13 cellular contexts compared by ENCODE assay signal in genomic region chr9:126275386-126276001, GRCh38. TPM values are rescaled to one million over a fixed set of nuclear protein-coding genes. Genes with fewer than 3 reads are reported as not detected.
DNase-seq lines count a peak whose midpoint lies in the region; ATAC-seq, FAIRE-seq and TF ChIP-seq lines count a peak whose summit lies in the region.
"Had no signal": no experiment of that assay in that cellular context is flagged by ENCODE, and none has a peak within 500 bp of the region (broad histone marks: within the 10 kb centered on the region; RNA-seq: fewer than 3 reads in every experiment).

No MANE protein-coding gene starts in this region.

- WGBS in HepG2 (ENCODE audit: low lambda C conversion rate): 9% methylated on average over 10 of the region's 13 CpGs
- WGBS in right lobe of liver (ENCODE audit: insufficient coverage, low coverage, low lambda C conversion rate, missing lambda C conversion rate): 61% methylated on average over 11 of the region's 13 CpGs

- no TSS peak for BruUV-seq in HepG2 (replicated peaks; lab: Mats Ljungman, UMichigan)

- DNase-seq in HepG2 (ENCODE audit: low spot score) (no peak), right lobe of liver (no peak), fibroblast of the aortic adventitia (ENCODE audit: low read depth) (peak; percentile 58), middle frontal gyrus (ENCODE audit: extremely low spot score, low spot score) (peak; percentile 68), RKO (ENCODE audit: low spot score) (no peak), MV-4-11 (lab: John Stamatoyannopoulos, UW) (no peak)
- no peak for DNase-seq in central memory CD4-positive, alpha-beta T cell
- DNase-seq: activated CD4-positive, alpha-beta memory T cell treated with anti-CD3 and anti-CD28 coated beads, Interleukin-2, amount 10 ng/mL, durations not matched to agents 7 days and 5 days; activated naive CD4-positive, alpha-beta T cell treated with anti-CD3 and anti-CD28 coated beads, Interleukin-2, amount 10 ng/mL, durations not matched to agents 7 days and 5 days; NCI-H2171 treated with DMSO at 0.1 percent for 48 hours; PC-9 had no signal

- no peak for FAIRE-seq in HepG2 (lab: Jason Lieb, UNC)
- FAIRE-seq: D721Med had no signal

- H3K9ac ChIP-seq in HepG2 (ENCODE audit: insufficient read depth, low read depth, low read length): no peak overlapping the region

- TF ChIP-seq EP300 in HepG2 (IDR thresholded peaks at IDR 0.05; ENCODE audit: low read depth in 2 of 2, low read length in 2 of 2) (no peak), HepG2 (CRISPR knock-in tag; IDR thresholded peaks at IDR 0.05; ENCODE audit: borderline replicate concordance) (no peak)

- ATAC-seq in HepG2 (peak; percentile 79), right lobe of liver (no peak), HG03025 (IDR thresholded peaks at IDR 0.05; ENCODE audit: low FRiP score, unreplicated experiment) (no peak)

- TF ChIP-seq RAD21 in HepG2 (CRISPR knock-in tag; IDR thresholded peaks at IDR 0.05): no peak

- no peak for TF ChIP-seq CTCF in HepG2 (CRISPR knock-in tag; IDR thresholded peaks at IDR 0.05)
- TF ChIP-seq CTCF in right lobe of liver (IDR thresholded peaks at IDR 0.05): no peak
- no peak for TF ChIP-seq CTCF in fibroblast of the aortic adventitia (IDR thresholded peaks at IDR 0.05; ENCODE audit: insufficient read depth, low read length)

- H2AFZ ChIP-seq in HepG2 (ENCODE audit: low read length): no peak overlapping the region
- H2AFZ ChIP-seq: PC-9 had no signal

- POLR2A ChIA-PET in HepG2 (lab: Yijun Ruan, JAX): no interaction called here

- no peak for TF ChIP-seq POLR2A in HepG2 (IDR thresholded peaks at IDR 0.05; ENCODE audit: insufficient read depth in 1 of 2, low read depth in 2 of 2, low read length in 2 of 2)
- TF ChIP-seq POLR2A in right lobe of liver (IDR thresholded peaks at IDR 0.05): no peak

- H4K20me1 ChIP-seq in HepG2 (ENCODE audit: insufficient read depth, low read length): no peaks in the 10 kb centered on the region

- H3K27ac ChIP-seq in HepG2 (ENCODE audit: extremely low read length, insufficient read depth, low read length): no peak overlapping the region
- H3K27ac ChIP-seq in right lobe of liver: no peak overlapping the region
- H3K27ac ChIP-seq: PC-9 had no signal

- no peaks in the 10 kb centered on the region for H3K4me1 ChIP-seq in HepG2 (ENCODE audit: insufficient read depth, low read length)
- no peaks in the 10 kb centered on the region for H3K4me1 ChIP-seq in right lobe of liver

- no peaks in the 10 kb centered on the region for H3K9me3 ChIP-seq in HepG2 (ENCODE audit: low read length)
- no peaks in the 10 kb centered on the region for H3K9me3 ChIP-seq in right lobe of liver

- peaks cover 1 to 22% of the 10 kb centered on the region in 2 experiments; a peak in 4 of 5 replicates for H3K27me3 ChIP-seq in HepG2 (ENCODE audit: control insufficient read depth in 1 of 2, insufficient read depth in 2 of 2, low read length in 2 of 2)
- no peaks in the 10 kb centered on the region for H3K27me3 ChIP-seq in right lobe of liver

- CTCF ChIA-PET in HepG2 (lab: Yijun Ruan, JAX; ENCODE audit: low intra/inter-chr PET ratio, low total read pairs): no interaction called here

- in situ Hi-C loops in HepG2 (cut with HindIII; ENCODE audit: extremely low pct_ligation_motif_present, low pct_unique_long_range_greater_than_20kb): no loop called here

- no peaks in the 10 kb centered on the region for H3K79me2 ChIP-seq in HepG2 (ENCODE audit: insufficient read depth, low read length)

- no peaks in the 10 kb centered on the region for H3K36me3 ChIP-seq in HepG2 (replicated peaks in 1 of 2; ENCODE audit: control insufficient read depth in 1 of 2, insufficient read depth in 2 of 2, low read length in 2 of 2)
- no peaks in the 10 kb centered on the region for H3K36me3 ChIP-seq in right lobe of liver

- intact Hi-C loops in HepG2 (cut with micrococcal nuclease; ENCODE audit: unreplicated experiment): no loop called here
- intact Hi-C loops in right lobe of liver (cut with DNase I): no loop called here

- H3K4me3 ChIP-seq in HepG2 (replicated peaks in 1 of 3; ENCODE audit: insufficient read depth in 1 of 3, low read depth in 2 of 3, low read length in 3 of 3) (no peak overlapping the region), right lobe of liver (no peak overlapping the region), fibroblast of the aortic adventitia (ENCODE audit: low read depth, low read length) (no peak overlapping the region)
- H3K4me3 ChIP-seq: PC-9 had no signal

- H3K4me2 ChIP-seq in HepG2 (ENCODE audit: low read depth, low read length): peak overlapping the region; percentile 39
- H3K4me2 ChIP-seq: PC-9 had no signal

TF ChIP-seq in HepG2, 621 proteins besides CTCF, POLR2A, EP300 and RAD21:
- TF ChIP-seq ZFX (CRISPR knock-in tag; IDR thresholded peaks at IDR 0.05; ENCODE audit: low read depth) (peak; percentile 40), KDM3A (CRISPR knock-in tag; IDR thresholded peaks at IDR 0.05; ENCODE audit: low read depth) (no peak), ZFY (CRISPR knock-in tag; IDR thresholded peaks at IDR 0.05) (0 out of 2 replicates have a peak, but pooled peaks have one; percentile 43)

RNA-seq across cellular contexts. Expression of gene MVB12B, which starts 51.1 kb away (rescaled TPM):
- total RNA-seq in HepG2 (2016; rRNA removed; fragmentation: Illumina TruSeq; extraction: Trizol) (26.0 and 30.1 TPM in 2 replicates), right lobe of liver (10 to 100 TPM in 2 of 6 experiments, 1 to 10 TPM in 4; 7.2 to 16.2 (median 9.1) TPM), fibroblast of the aortic adventitia (ENCODE audit: low replicate concordance) (1.4 and 3.5 TPM in 2 replicates)
- 52.4 and 56.2 TPM in 2 replicates for total RNA-seq in HepG2 (2016; cell fraction: cytosol; rRNA removed; fragmentation: Illumina TruSeq; extraction: Trizol; ENCODE audit: low read depth)
- total RNA-seq in HepG2 (2016; cell fraction: insoluble cytoplasmic fraction; rRNA removed; fragmentation: Illumina TruSeq; extraction: Trizol): 22.0 and 29.4 TPM in 2 replicates
- 19.7 and 20.0 TPM in 2 replicates for total RNA-seq in HepG2 (2016; cell fraction: membrane; rRNA removed; fragmentation: Illumina TruSeq; extraction: Trizol)
- 43.3 and 49.2 TPM in 2 replicates for total RNA-seq in HepG2 (2016; cell fraction: nucleus; rRNA removed; fragmentation: Illumina TruSeq; extraction: Trizol)
- polyA plus RNA-seq in HepG2 (2011; rRNA removed): 10.7 and 12.1 TPM in 2 replicates
- 9.2 and 11.3 TPM in 2 replicates for polyA plus RNA-seq in HepG2 (2011; cell fraction: cytosol; rRNA removed)
- polyA plus RNA-seq in HepG2 (2011; cell fraction: nucleus; rRNA removed): 13.9 and 18.7 TPM in 2 replicates
- 10.0 and 10.4 TPM in 2 replicates for polyA plus RNA-seq in HepG2 (2012)
- polyA plus RNA-seq in HepG2 (2016; cell fraction: cytosol; fragmentation: Illumina TruSeq; extraction: Trizol; ENCODE audit: low read depth): 2.4 and 3.2 TPM in 2 replicates
- 20.2 and 24.6 TPM in 2 replicates for polyA plus RNA-seq in HepG2 (2016; cell fraction: insoluble cytoplasmic fraction; fragmentation: Illumina TruSeq; extraction: Trizol; ENCODE audit: low read depth)
- 7.4 and 7.6 TPM in 2 replicates for polyA plus RNA-seq in HepG2 (2016; cell fraction: membrane; fragmentation: Illumina TruSeq; extraction: Trizol; ENCODE audit: low read depth)
- polyA plus RNA-seq in HepG2 (2016; cell fraction: nucleus; fragmentation: Illumina TruSeq; extraction: Trizol; ENCODE audit: insufficient read depth, low read depth): 22.4 and 30.0 TPM in 2 replicates
- 1.4 and 38.6 TPM in 2 replicates for polyA minus RNA-seq in HepG2 (2011; rRNA and poly(A)+ RNA removed; ENCODE audit: low replicate concordance)
- polyA minus RNA-seq in HepG2 (2011; cell fraction: cytosol; rRNA and poly(A)+ RNA removed): 10.4 and 11.3 TPM in 2 replicates
- polyA minus RNA-seq in HepG2 (2011; cell fraction: nucleus; rRNA and poly(A)+ RNA removed): 43.9 and 48.9 TPM in 2 replicates

Comparison
In these comparisons a context has a peak if more than half of its experiments do, and no peak if none do; other contexts are left out.
1. DNase-seq: peak in fibroblast of the aortic adventitia (single experiment) and middle frontal gyrus (single experiment); none in HepG2 (single experiment), right lobe of liver (0 of 3), RKO (single experiment), MV-4-11 (single experiment) and central memory CD4-positive, alpha-beta T cell (single experiment).